Comparison of ENCODE assay signal across 20 cellular contexts in genomic region chr11:119864836-119865235, GRCh38.
"Had no signal": no experiment of that assay in that cellular context is flagged by ENCODE, and none has a peak within 500 bp of the region (broad histone marks: within the 10 kb centered on the region; RNA-seq: fewer than 3 reads in every experiment).

No MANE protein-coding gene starts in this region.

- H3K9me3 ChIP-seq: adrenal gland, body of pancreas, breast epithelium had no signal

- H3K9ac ChIP-seq: KMS-11 had no signal

- H2AFZ ChIP-seq: PC-9 had no signal

- H3K27me3 ChIP-seq: body of pancreas, breast epithelium had no signal

- H3K36me3 ChIP-seq: adrenal gland, breast epithelium had no signal

- FAIRE-seq: astrocyte had no signal

- H3K4me1 ChIP-seq: adrenal gland, body of pancreas, breast epithelium had no signal

- H3K4me3 ChIP-seq: adrenal gland, body of pancreas, breast epithelium, PC-9 had no signal

- ATAC-seq: activated CD4-positive, alpha-beta T cell treated with anti-CD3 and anti-CD28 coated beads for 36 hours; activated CD4-positive, CD25-positive, alpha-beta regulatory T cell treated with anti-CD3 and anti-CD28 coated beads, Interleukin-2, amount 50 U/mL, for 24 hours; activated CD8-positive, alpha-beta T cell treated with anti-CD3 and anti-CD28 coated beads, Interleukin-2, amount 10 ng/mL, durations not matched to agents 7 days and 5 days; activated naive CD4-positive, alpha-beta T cell treated with anti-CD3 and anti-CD28 coated beads, Interleukin-2, amount 50 U/mL, for 72 hours; body of pancreas had no signal

- H3K4me2 ChIP-seq: KMS-11, PC-9 had no signal

- H3K27ac ChIP-seq: adrenal gland, body of pancreas, breast epithelium, KMS-11, PC-9 had no signal

- DNase-seq: activated CD4-positive, alpha-beta T cell treated with anti-CD3 and anti-CD28 coated beads for 36 hours; activated CD4-positive, alpha-beta T cell treated with anti-CD3 and anti-CD28 coated beads, Interleukin-2, amount 10 ng/mL, durations not matched to agents 7 days and 5 days; activated CD4-positive, alpha-beta T cell treated with anti-CD3 and anti-CD28 coated beads, Interleukin-2, amount 50 U/mL, for 48 hours; activated CD8-positive, alpha-beta T cell treated with anti-CD3 and anti-CD28 coated beads, Interleukin-2, amount 10 ng/mL, durations not matched to agents 7 days and 5 days; activated gamma-delta T cell; activated naive CD4-positive, alpha-beta T cell treated with anti-CD3 and anti-CD28 coated beads for 36 hours; activated T-cell treated with anti-CD3 and anti-CD28 coated beads, Interleukin-2, amount 50 U/mL, for 24 hours; adrenal gland; body of pancreas; NCI-H446; PC-9; Right ventricle myocardium superior; SW 1271; T-helper 1 cell; T1000 had no signal
